ENCODE assay signal across 8 cellular contexts in the genomic region with DNA sequence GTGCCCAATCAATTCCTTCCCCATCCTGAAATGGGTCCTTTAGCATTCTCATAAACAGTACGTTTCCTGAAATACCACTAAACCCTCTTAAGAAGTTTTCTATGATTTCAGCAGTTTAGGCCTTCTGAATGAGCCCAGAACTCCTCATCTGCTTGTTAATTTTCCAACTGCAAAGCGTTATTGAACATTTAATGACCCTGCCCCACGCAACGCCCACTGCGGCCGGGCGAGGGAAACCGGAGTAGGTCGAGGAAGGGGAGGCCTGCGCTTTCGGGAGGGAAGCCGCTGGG. TPM values are rescaled to one million over a fixed set of nuclear protein-coding genes. Genes with fewer than 3 reads are reported as not detected.
A peak's percentile ranks its signal among the peaks of the same experiment; 100 is the strongest.
DNase-seq lines count a peak whose midpoint lies in the region; ATAC-seq, FAIRE-seq and TF ChIP-seq lines count a peak whose summit lies in the region.

No MANE protein-coding gene starts in this region.

- WGBS in K562 (ENCODE audit: insufficient coverage, low coverage, missing lambda C conversion rate): 40% methylated on average over 12 of the region's 12 CpGs
- WGBS in lower leg skin, 2 donors: 2 to 3% methylated on average over 12 of the region's 12 CpGs

- intact Hi-C loops in K562 (cut with micrococcal nuclease) (loop anchor here (2.0 to 5.0 kb wide), 3 partner anchors 98 to 138 kb away; partner anchors contain the start of gene ZC3HAV1), lower leg skin (cut with DNase I; ENCODE audit: low total_unique reads) (no loop called here)

- H3K4me3 ChIP-seq in K562 (peak overlapping the region; percentile 92), lower leg skin (ENCODE audit: low read depth, poor library complexity, severe bottlenecking) (peak overlapping the region; percentile 99)

- POLR2A ChIA-PET in K562 (lab: Yijun Ruan, JAX): interaction anchor here (0.8 to 5.8 kb wide), 3 partner anchors 14 to 97 kb away, joined by 3 to 53 read pairs (median 3); no protein-coding TSS in a partner anchor

- H3K79me2 ChIP-seq in K562 (ENCODE audit: control insufficient read depth, insufficient read depth, low read length): peaks cover 40% of the 10 kb centered on the region

- TF ChIP-seq EP300 in K562 (IDR thresholded peaks at IDR 0.05; ENCODE audit: low read length): no peak

- H3K9ac ChIP-seq in K562 (ENCODE audit: insufficient read depth in 1 of 2, low read depth in 2 of 2, low read length in 2 of 2): peak overlapping the region; percentile 93 to 100

- H3K9me3 Mint-ChIP-seq in activated T-cell treated with anti-CD3 and anti-CD28 coated beads, Interleukin-2, amount 50 U/mL, for 72 hours: no peaks in the 10 kb centered on the region
- no peaks in the 10 kb centered on the region for H3K9me3 Mint-ChIP-seq in type B pancreatic cell

- H3K27me3 ChIP-seq in K562 (ENCODE audit: control insufficient read depth in 2 of 2, insufficient read depth in 2 of 2, low read length in 2 of 2): no peaks in the 10 kb centered on the region

- DNase-seq in activated T-cell treated with anti-CD3 and anti-CD28 coated beads, Interleukin-2, amount 50 U/mL, for 72 hours: no peak
- DNase-seq in activated T-cell treated with anti-CD3 and anti-CD28 coated beads, Interleukin-2, amount 50 U/mL, for 1 hour: no peak
- no peak for DNase-seq in K562 (ENCODE audit: extremely low read depth in 1 of 4, low spot score in 3 of 4)
- DNase-seq in lower leg skin (ENCODE audit: low spot score in 2 of 2): no peak
- no peak for DNase-seq in type B pancreatic cell (ENCODE audit: extremely low spot score, unreplicated experiment)
- DNase-seq in MV-4-11 (lab: John Stamatoyannopoulos, UW): no peak
- no peak for DNase-seq in activated CD4-positive, CD25-positive, alpha-beta regulatory T cell (lab: John Stamatoyannopoulos, UW)

- peak overlapping the region; percentile 99 for H2AFZ ChIP-seq in K562 (ENCODE audit: low read depth, low read length)

- ATAC-seq in activated T-cell treated with anti-CD3 and anti-CD28 coated beads, Interleukin-2, amount 50 U/mL, for 72 hours (replicated peaks in 1 of 2): no peak
- ATAC-seq in K562 (no peak), HG02759 (IDR thresholded peaks at IDR 0.05; ENCODE audit: unreplicated experiment) (no peak)

- H3K4me1 ChIP-seq in K562 (replicated peaks in 1 of 2; ENCODE audit: control insufficient read depth in 2 of 2, insufficient read depth in 2 of 2, low read length in 2 of 2): peaks cover 15 to 20% of the 10 kb centered on the region in 2 experiments

- in situ Hi-C loops in K562 (cut with MboI): no loop called here

- peaks cover 37% of the 10 kb centered on the region for H3K4me1 Mint-ChIP-seq in activated T-cell treated with anti-CD3 and anti-CD28 coated beads, Interleukin-2, amount 50 U/mL, for 72 hours (ENCODE audit: low read depth)
- H3K4me1 Mint-ChIP-seq in type B pancreatic cell (ENCODE audit: unreplicated experiment): peaks cover 15% of the 10 kb centered on the region

- peaks cover 11% of the 10 kb centered on the region; the same call in 1 of the 2 replicates for H4K20me1 ChIP-seq in K562 (replicated peaks; ENCODE audit: control insufficient read depth, insufficient read depth, low read length)

- no peak for FAIRE-seq in K562 (lab: Jason Lieb, UNC)

- BruUV-seq in K562 (replicated peaks; lab: Mats Ljungman, UMichigan): no TSS peak

- peak overlapping the region; percentile 96 to 99 for H3K4me3 Mint-ChIP-seq in activated T-cell treated with anti-CD3 and anti-CD28 coated beads, Interleukin-2, amount 50 U/mL, for 72 hours
- peak overlapping the region; percentile 100 for H3K4me3 Mint-ChIP-seq in type B pancreatic cell

- TF ChIP-seq RAD21 in K562 (CRISPR knock-in tag; conservative IDR thresholded peaks at IDR 0.05 in 1 of 2, IDR thresholded peaks at IDR 0.05 in 1 of 2): no peak

- H3K4me2 ChIP-seq in K562 (ENCODE audit: insufficient read depth, low read length): peak overlapping the region; percentile 98

- no peaks in the 10 kb centered on the region for H3K36me3 ChIP-seq in K562 (ENCODE audit: control insufficient read depth, insufficient read depth, low read length)

- TF ChIP-seq POLR2A in K562 (conservative IDR thresholded peaks at IDR 0.05): no peak
- no peak for TF ChIP-seq POLR2A in lower leg skin (IDR thresholded peaks at IDR 0.05)

- no peaks in the 10 kb centered on the region for H3K9me3 ChIP-seq in K562 (replicated peaks; ENCODE audit: control insufficient read depth, insufficient read depth, low read depth, low read length)

- H3K27me3 Mint-ChIP-seq in activated T-cell treated with anti-CD3 and anti-CD28 coated beads, Interleukin-2, amount 50 U/mL, for 72 hours (ENCODE audit: low read depth): peaks cover 14% of the 10 kb centered on the region
- peaks cover 4% of the 10 kb centered on the region for H3K27me3 Mint-ChIP-seq in type B pancreatic cell

- H3K36me3 Mint-ChIP-seq in activated T-cell treated with anti-CD3 and anti-CD28 coated beads, Interleukin-2, amount 50 U/mL, for 72 hours (ENCODE audit: insufficient read depth in 2 of 2): peaks cover 7 to 9% of the 10 kb centered on the region in 2 donors
- H3K36me3 Mint-ChIP-seq in type B pancreatic cell: no peaks in the 10 kb centered on the region

- peak overlapping the region; percentile 96 for H3K27ac Mint-ChIP-seq in activated T-cell treated with anti-CD3 and anti-CD28 coated beads, Interleukin-2, amount 50 U/mL, for 72 hours
- H3K27ac Mint-ChIP-seq in type B pancreatic cell: peak overlapping the region; percentile 99

- CTCF ChIA-PET in K562 (lab: Yijun Ruan, JAX; ENCODE audit: low intra/inter-chr PET ratio): no interaction called here

- no peaks in the 10 kb centered on the region for H3K9me1 ChIP-seq in K562 (ENCODE audit: control insufficient read depth, insufficient read depth, low read length)

- TF ChIP-seq CTCF in K562 (IDR thresholded peaks at IDR 0.05 in 2 of 3, conservative IDR thresholded peaks at IDR 0.05 in 1 of 3; ENCODE audit: insufficient read depth in 2 of 3, low read depth in 1 of 3, low read length in 3 of 3) (no peak), lower leg skin (IDR thresholded peaks at IDR 0.05) (no peak), type B pancreatic cell (conservative IDR thresholded peaks at IDR 0.05) (no peak)

- peak overlapping the region; percentile 91; the same call in 2 of the 3 replicates for H3K27ac ChIP-seq in K562 (ENCODE audit: extremely low read depth, low read depth, low read length)

TF ChIP-seq in K562, 482 proteins besides CTCF, POLR2A, EP300 and RAD21 (continues in another document):
- TF ChIP-seq CHD1 (IDR thresholded peaks at IDR 0.05; ENCODE audit: low read length) (no peak), HOXB6 (CRISPR knock-in tag; IDR thresholded peaks at IDR 0.05; ENCODE audit: borderline replicate concordance) (no peak), ZNF766 (CRISPR knock-in tag; conservative IDR thresholded peaks at IDR 0.05) (peak; percentile 30; the same call in 1 of the 2 replicates), RBM34 (IDR thresholded peaks at IDR 0.05; ENCODE audit: borderline replicate concordance, insufficient read depth, low read length) (no peak), TOE1 (IDR thresholded peaks at IDR 0.05; ENCODE audit: borderline replicate concordance) (0 out of 2 replicates have a peak, but pooled peaks have one; percentile 1), TOE1 (CRISPR knock-in tag; IDR thresholded peaks at IDR 0.05; ENCODE audit: borderline replicate concordance, low read depth) (no peak), CC2D1A (IDR thresholded peaks at IDR 0.05) (no peak), KLF13 (tag; IDR thresholded peaks at IDR 0.05; ENCODE audit: borderline replicate concordance, low read depth) (0 out of 2 replicates have a peak, but pooled peaks have one; percentile 22), ZNF140 (CRISPR knock-in tag; IDR thresholded peaks at IDR 0.05) (no peak), ZBTB1 (CRISPR knock-in tag; IDR thresholded peaks at IDR 0.05; ENCODE audit: borderline replicate concordance, low read depth) (0 out of 2 replicates have a peak, but pooled peaks have one; percentile 5)
- TF ChIP-seq, protein P1, sequence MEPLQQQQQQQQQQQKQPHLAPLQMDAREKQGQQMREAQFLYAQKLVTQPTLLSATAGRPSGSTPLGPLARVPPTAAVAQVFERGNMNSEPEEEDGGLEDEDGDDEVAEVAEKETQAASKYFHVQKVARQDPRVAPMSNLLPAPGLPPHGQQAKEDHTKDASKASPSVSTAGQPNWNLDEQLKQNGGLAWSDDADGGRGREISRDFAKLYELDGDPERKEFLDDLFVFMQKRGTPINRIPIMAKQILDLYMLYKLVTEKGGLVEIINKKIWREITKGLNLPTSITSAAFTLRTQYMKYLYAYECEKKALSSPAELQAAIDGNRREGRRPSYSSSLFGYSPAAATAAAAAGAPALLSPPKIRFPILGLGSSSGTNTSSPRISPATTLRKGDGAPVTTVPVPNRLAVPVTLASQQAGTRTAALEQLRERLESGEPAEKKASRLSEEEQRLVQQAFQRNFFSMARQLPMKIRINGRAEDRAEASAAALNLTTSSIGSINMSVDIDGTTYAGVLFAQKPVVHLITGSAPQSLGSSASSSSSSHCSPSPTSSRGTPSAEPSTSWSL (CRISPR knock-in tag; IDR thresholded peaks at IDR 0.05; ENCODE audit: borderline replicate concordance): 0 out of 2 replicates have a peak, but pooled peaks have one; percentile 5

RNA-seq across cellular contexts. Expression of gene UBN2, which starts 0.6 kb away (rescaled TPM):
- total RNA-seq in activated T-cell treated with anti-CD3 and anti-CD28 coated beads, Interleukin-2, amount 50 U/mL, for 72 hours: 10 to 100 TPM; 15.0 to 18.8 TPM
- total RNA-seq in K562 (2011; cell fraction: chromatin; rRNA removed; ENCODE audit: low replicate concordance): 24.2 and 70.5 TPM in 2 replicates
- 11.5 and 16.1 TPM in 2 replicates for total RNA-seq in K562 (2011; cell fraction: nucleolus; rRNA removed)
- total RNA-seq in K562 (2011; cell fraction: nucleoplasm; rRNA removed): 37.4 and 70.8 TPM in 2 replicates
- total RNA-seq in K562 (2014; rRNA removed) (6.8 and 7.1 TPM in 2 replicates), K562 (2014; rRNA removed; fragmentation: Illumina TruSeq; extraction: Trizol) (12.4 and 16.6 TPM in 2 replicates), K562 (2015; rRNA removed; fragmentation: Illumina TruSeq; extraction: Trizol) (12.4 and 12.7 TPM in 2 replicates), K562 (2021) (18.8 and 19.5 TPM in 2 replicates), lower leg skin (10 to 100 TPM; 21.7 to 34.1 (median 22.5) TPM), type B pancreatic cell (ENCODE audit: low replicate concordance) (26.3 and 31.7 TPM in 2 replicates)
- polyA plus RNA-seq in K562 (2011; rRNA removed) (11.9 and 15.4 TPM in 2 replicates), K562 (2014; fragmentation: Illumina TruSeq; extraction: Trizol) (7.8 and 9.9 TPM in 2 replicates), K562 (2014; fragmentation: Nextera tagmentation; extraction: Ambion mirVana) (1 to 10 TPM; 1.2 to 1.5 TPM), K562 (2014; rRNA removed) (6.0 and 6.4 TPM in 2 replicates)
- 2.7 and 8.4 TPM in 2 replicates for polyA plus RNA-seq in K562 (2011; cell fraction: cytosol; rRNA removed)
- polyA plus RNA-seq in K562 (2011; cell fraction: nucleus; rRNA removed): 14.0 and 21.7 TPM in 2 replicates
- 4.4 and 5.4 TPM in 2 replicates for polyA plus RNA-seq in K562 (2012)
- 31.4 and 42.2 TPM in 2 replicates for polyA minus RNA-seq in K562 (2011; rRNA and poly(A)+ RNA removed)
- polyA minus RNA-seq in K562 (2011; cell fraction: cytosol; rRNA and poly(A)+ RNA removed): 13.4 and 14.1 TPM in 2 replicates
- 14.3 and 28.0 TPM in 2 replicates for polyA minus RNA-seq in K562 (2011; cell fraction: nucleus; rRNA and poly(A)+ RNA removed)
